Comparison of ENCODE assay signal across 2 cellular contexts in the genomic region with DNA sequence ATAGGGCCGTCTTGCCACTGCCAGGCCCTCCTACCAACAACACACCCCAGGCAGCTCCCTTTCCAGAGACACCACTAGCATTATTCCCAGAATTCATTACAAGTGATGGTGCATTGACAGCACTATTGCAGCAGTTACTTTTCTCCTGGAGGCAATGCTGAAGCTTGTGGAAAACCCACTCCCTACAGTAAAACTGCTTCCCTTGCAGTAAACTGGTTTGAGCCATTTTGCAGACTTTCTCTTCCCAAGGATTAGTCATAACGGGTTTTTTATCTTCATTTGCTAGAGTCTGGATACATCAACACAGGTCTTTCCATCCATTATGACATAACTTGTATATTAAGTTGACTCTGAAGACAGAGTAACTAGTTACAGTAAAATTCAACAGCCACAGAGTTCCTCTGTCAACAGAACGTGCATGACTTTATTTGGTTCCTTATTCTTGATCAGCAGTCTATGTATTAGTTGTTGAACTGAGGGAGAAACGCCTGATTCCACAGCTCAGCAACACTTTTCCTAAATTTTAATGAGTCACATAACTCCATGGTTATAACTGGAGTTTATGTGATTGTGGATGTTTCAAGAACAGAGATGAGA.
TF ChIP-seq lines count a peak whose summit lies in the region.

No MANE protein-coding gene starts in this region.

TF ChIP-seq in H1, 55 proteins besides CTCF, POLR2A, EP300 and RAD21:
- TF ChIP-seq NRF1 (IDR thresholded peaks at IDR 0.05; ENCODE audit: low read depth, low read length): no peak
- no peak for TF ChIP-seq CBX5 (IDR thresholded peaks at IDR 0.05; ENCODE audit: low read depth, low read length)
- no peak for TF ChIP-seq CEBPB (IDR thresholded peaks at IDR 0.05; ENCODE audit: low read depth, low read length)
- no peak for TF ChIP-seq FOSL1 (IDR thresholded peaks at IDR 0.05; ENCODE audit: insufficient read depth, low read depth, low read length)
- TF ChIP-seq JUN (IDR thresholded peaks at IDR 0.05; ENCODE audit: low read depth, low read length): no peak
- TF ChIP-seq TEAD4 (IDR thresholded peaks at IDR 0.05; ENCODE audit: low read depth, low read length): no peak
- TF ChIP-seq, protein P1, sequence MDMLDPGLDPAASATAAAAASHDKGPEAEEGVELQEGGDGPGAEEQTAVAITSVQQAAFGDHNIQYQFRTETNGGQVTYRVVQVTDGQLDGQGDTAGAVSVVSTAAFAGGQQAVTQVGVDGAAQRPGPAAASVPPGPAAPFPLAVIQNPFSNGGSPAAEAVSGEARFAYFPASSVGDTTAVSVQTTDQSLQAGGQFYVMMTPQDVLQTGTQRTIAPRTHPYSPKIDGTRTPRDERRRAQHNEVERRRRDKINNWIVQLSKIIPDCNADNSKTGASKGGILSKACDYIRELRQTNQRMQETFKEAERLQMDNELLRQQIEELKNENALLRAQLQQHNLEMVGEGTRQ (IDR thresholded peaks at IDR 0.05; ENCODE audit: low read length): no peak
- TF ChIP-seq SRF (IDR thresholded peaks at IDR 0.05; ENCODE audit: low read depth, low read length): no peak
- no peak for TF ChIP-seq HDAC2 (IDR thresholded peaks at IDR 0.05; ENCODE audit: borderline replicate concordance in 1 of 2, low read depth in 2 of 2, low read length in 2 of 2)
- TF ChIP-seq GABPA (IDR thresholded peaks at IDR 0.05; ENCODE audit: borderline replicate concordance, insufficient read depth, low read length): no peak
- TF ChIP-seq, protein P2, sequence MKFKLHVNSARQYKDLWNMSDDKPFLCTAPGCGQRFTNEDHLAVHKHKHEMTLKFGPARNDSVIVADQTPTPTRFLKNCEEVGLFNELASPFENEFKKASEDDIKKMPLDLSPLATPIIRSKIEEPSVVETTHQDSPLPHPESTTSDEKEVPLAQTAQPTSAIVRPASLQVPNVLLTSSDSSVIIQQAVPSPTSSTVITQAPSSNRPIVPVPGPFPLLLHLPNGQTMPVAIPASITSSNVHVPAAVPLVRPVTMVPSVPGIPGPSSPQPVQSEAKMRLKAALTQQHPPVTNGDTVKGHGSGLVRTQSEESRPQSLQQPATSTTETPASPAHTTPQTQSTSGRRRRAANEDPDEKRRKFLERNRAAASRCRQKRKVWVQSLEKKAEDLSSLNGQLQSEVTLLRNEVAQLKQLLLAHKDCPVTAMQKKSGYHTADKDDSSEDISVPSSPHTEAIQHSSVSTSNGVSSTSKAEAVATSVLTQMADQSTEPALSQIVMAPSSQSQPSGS (IDR thresholded peaks at IDR 0.05; ENCODE audit: low read length): no peak
- TF ChIP-seq ZNF274 (IDR thresholded peaks at IDR 0.05; ENCODE audit: borderline replicate concordance, extremely low read depth, low read length): no peak

TF ChIP-seq in neural cell, 6 proteins besides CTCF, POLR2A, EP300 and RAD21:
- TF ChIP-seq TAF1 (IDR thresholded peaks at IDR 0.05; ENCODE audit: low read depth): no peak
TF ChIP-seq in neural cell: peak in this region for 0.
